In genomic region chr3:49019941-49020334, GRCh38 we compare ENCODE assay signal across 8 cellular contexts. TPM values are rescaled to one million over a fixed set of nuclear protein-coding genes. Genes with fewer than 3 reads are reported as not detected.
DNase-seq lines count a peak whose midpoint lies in the region; ATAC-seq and TF ChIP-seq lines count a peak whose summit lies in the region.

No MANE protein-coding gene starts in this region.

- H3K4me3 ChIP-seq in AG09309 (ENCODE audit: control insufficient read depth, low read depth, low read length) (peak overlapping the region; percentile 76), HUES48 (ENCODE audit: low read depth, low read length) (peak overlapping the region; percentile 90), astrocyte of the spinal cord (ENCODE audit: low read depth, low read length) (peak overlapping the region; percentile 86)

- H3K4me1 ChIP-seq in HUES48 (ENCODE audit: control insufficient read depth, insufficient read depth, low read length), result peaks cover 17% of the 10 kb centered on the region

- no peaks in the 10 kb centered on the region for H3K9me3 Mint-ChIP-seq in mesothelial cell of epicardium

- no peaks in the 10 kb centered on the region for H3K27me3 ChIP-seq in HUES48 (ENCODE audit: control insufficient read depth, insufficient read depth, low read length)

- H3K27me3 Mint-ChIP-seq in mesothelial cell of epicardium (ENCODE audit: low read depth), result no peaks in the 10 kb centered on the region

- H3K9ac ChIP-seq in HUES48 (ENCODE audit: low read depth, low read length), result no peak overlapping the region

- H3K36me3 Mint-ChIP-seq in mesothelial cell of epicardium, result peaks cover 13% of the 10 kb centered on the region

- peaks cover 37% of the 10 kb centered on the region for H3K36me3 ChIP-seq in HUES48 (ENCODE audit: control insufficient read depth, insufficient read depth, low read length)

- in situ Hi-C loops in astrocyte of the spinal cord (cut with HindIII; ENCODE audit: low sequenced_read_pairs), result no loop called here

- DNase-seq in AG09309 (ENCODE audit: low read depth), result no peak
- no peak for DNase-seq in astrocyte of the spinal cord (ENCODE audit: low read depth, low spot score)
- DNase-seq in mesothelial cell of epicardium (ENCODE audit: low spot score in 2 of 2, unreplicated experiment in 2 of 2), result no peak
- no peak for DNase-seq in central memory CD4-positive, alpha-beta T cell

- H3K27ac ChIP-seq in HUES48 (ENCODE audit: low read depth, low read length), result peak overlapping the region; percentile 98

- peaks cover 36% of the 10 kb centered on the region for H3K4me1 Mint-ChIP-seq in mesothelial cell of epicardium

- TF ChIP-seq CTCF in AG09309 (IDR thresholded peaks at IDR 0.05; ENCODE audit: control insufficient read depth, insufficient read depth, low read depth, low read length, missing control alignments) (no peak), astrocyte of the spinal cord (IDR thresholded peaks at IDR 0.05; ENCODE audit: low read depth, low read length) (no peak), mesothelial cell of epicardium (IDR thresholded peaks at IDR 0.05; ENCODE audit: unreplicated experiment) (no peak)

- no peak for ATAC-seq in esophagus mucosa
- ATAC-seq in GM19035 (IDR thresholded peaks at IDR 0.05; ENCODE audit: unreplicated experiment), result no peak
- no peak for ATAC-seq in HG03571 (IDR thresholded peaks at IDR 0.05; ENCODE audit: unreplicated experiment)

- peak overlapping the region; percentile 94 for H3K4me3 Mint-ChIP-seq in mesothelial cell of epicardium

- H3K9me3 ChIP-seq in HUES48 (ENCODE audit: control insufficient read depth, insufficient read depth, low read length), result no peaks in the 10 kb centered on the region

- peak overlapping the region; percentile 76 for H3K27ac Mint-ChIP-seq in mesothelial cell of epicardium

RNA-seq across cellular contexts. Expression of gene DALRD3, which starts 1.6 kb away (rescaled TPM):
- 22.1 to 24.2 TPM (median 23.4 TPM) in 3 replicates for total RNA-seq in mesothelial cell of epicardium
- 33.1 TPM for total RNA-seq in esophagus mucosa

RNA-seq across cellular contexts. Expression of gene NDUFAF3, which starts 2.0 kb away (rescaled TPM):
- total RNA-seq in mesothelial cell of epicardium (61.4 to 63.4 TPM (median 62.0 TPM) in 3 replicates), esophagus mucosa (44.0 TPM)

RNA-seq across cellular contexts. Expression of gene IMPDH2, which starts 9.3 kb away (rescaled TPM):
- total RNA-seq in mesothelial cell of epicardium (207 to 217 TPM (median 216 TPM) in 3 replicates), esophagus mucosa (270 TPM)

RNA-seq across cellular contexts. Expression of gene WDR6, which starts 12.7 kb away (rescaled TPM):
- total RNA-seq in mesothelial cell of epicardium, result 384 to 409 TPM (median 396 TPM) in 3 replicates
- 36.3 TPM for total RNA-seq in esophagus mucosa

RNA-seq across cellular contexts. Expression of gene P4HTM, which starts 29.9 kb away (rescaled TPM):
- 57.9 to 59.9 TPM (median 58.4 TPM) in 3 replicates for total RNA-seq in mesothelial cell of epicardium
- total RNA-seq in esophagus mucosa, result 8.4 TPM
